28 cellular contexts compared by ENCODE assay signal in the genomic region with DNA sequence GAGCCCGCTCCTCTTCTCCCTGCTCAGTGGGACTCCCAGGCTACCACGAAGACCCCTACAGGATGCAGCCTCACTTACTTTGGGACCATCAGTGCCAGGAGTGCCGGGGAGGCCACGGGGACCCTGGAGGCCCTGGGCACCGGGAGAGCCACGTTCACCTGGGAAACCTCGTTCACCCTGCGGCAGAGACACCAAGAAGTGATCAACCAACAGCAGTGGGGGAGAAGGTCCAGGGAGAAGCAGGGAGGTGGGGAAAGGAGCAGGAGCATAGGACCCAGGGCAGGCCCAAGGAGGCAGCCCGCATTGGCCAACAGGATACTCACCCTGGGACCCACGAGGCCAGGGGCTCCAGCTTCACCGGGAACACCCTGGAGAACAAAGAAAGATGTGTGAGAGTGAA. TPM values are rescaled to one million over a fixed set of nuclear protein-coding genes. Genes with fewer than 3 reads are reported as not detected.
"Had no signal": no experiment of that assay in that cellular context is flagged by ENCODE, and none has a peak within 500 bp of the region (broad histone marks: within the 10 kb centered on the region; RNA-seq: fewer than 3 reads in every experiment).

No MANE protein-coding gene starts in this region.

- H3K36me3 ChIP-seq: left lung, lower lobe of right lung, tibial nerve, uterus had no signal

- H3K4me1 ChIP-seq: left lung, lower lobe of right lung, parathyroid adenoma, tibial nerve, uterus had no signal

- H3K4me3 ChIP-seq: left lung, lower lobe of right lung, tibial nerve, uterus had no signal

- ATAC-seq: left colon; left lung; lower lobe of right lung; naive thymus-derived CD8-positive, alpha-beta T cell; right cardiac atrium; sciatic nerve; stimulated activated memory B cell treated with anti-CD40 and anti-IgM and Interleukin-4, amounts not matched to agents 10 μg/mL and 1 μg/mL and 100 μg/mL, for 72 hours; stimulated activated naive CD8-positive, alpha-beta T cell treated with anti-CD3 and anti-CD28 coated beads, Interleukin-15, amount 100 ng/mL, for 72 hours had no signal

- H3K4me3 Mint-ChIP-seq: naive thymus-derived CD8-positive, alpha-beta T cell; nephron; neural crest cell; stimulated activated memory B cell treated with anti-CD40 and anti-IgM and Interleukin-4, amounts not matched to agents 10 μg/mL and 1 μg/mL and 100 μg/mL, for 72 hours; stimulated activated naive CD8-positive, alpha-beta T cell treated with anti-CD3 and anti-CD28 coated beads, Interleukin-15, amount 100 ng/mL, for 72 hours; type B pancreatic cell had no signal

- H3K27ac Mint-ChIP-seq: nephron; stimulated activated memory B cell treated with anti-CD40 and anti-IgM and Interleukin-4, amounts not matched to agents 10 μg/mL and 1 μg/mL and 100 μg/mL, for 72 hours; type B pancreatic cell had no signal

- H3K9me3 ChIP-seq: left lung, lower lobe of right lung, tibial nerve, uterus had no signal

- H3K27ac ChIP-seq: left lung, lower lobe of right lung, parathyroid adenoma, tibial nerve, uterus had no signal

- H3K9me3 Mint-ChIP-seq: naive thymus-derived CD8-positive, alpha-beta T cell; nephron; neural crest cell; stimulated activated memory B cell treated with anti-CD40 and anti-IgM and Interleukin-4, amounts not matched to agents 10 μg/mL and 1 μg/mL and 100 μg/mL, for 72 hours; stimulated activated naive CD8-positive, alpha-beta T cell treated with anti-CD3 and anti-CD28 coated beads, Interleukin-15, amount 100 ng/mL, for 72 hours; type B pancreatic cell had no signal

- H3K36me3 Mint-ChIP-seq: naive thymus-derived CD8-positive, alpha-beta T cell; stimulated activated memory B cell treated with anti-CD40 and anti-IgM and Interleukin-4, amounts not matched to agents 10 μg/mL and 1 μg/mL and 100 μg/mL, for 72 hours; type B pancreatic cell had no signal

- DNase-seq: hippocampal formation; left colon; left lung; lower lobe of right lung; mammary epithelial cell; mesenchymal stem cell; nucleus accumbens; retina; right cardiac atrium; small intestine; stimulated activated CD4-positive, alpha-beta T cell treated with anti-CD3 and anti-CD28 coated beads, Interleukin-1b, Interleukin-23, amount 100 ng/mL, for 48 hours; stimulated activated CD4-positive, alpha-beta T cell treated with anti-CD3 and anti-CD28 coated beads, Interleukin-2, amount 100 ng/mL, for 48 hours; stimulated activated CD4-positive, alpha-beta T cell treated with anti-CD3 and anti-CD28 coated beads, Interleukin-4, amount 100 ng/mL, for 4 hours; stimulated activated CD8-positive, alpha-beta memory T cell treated with anti-CD3 and anti-CD28 coated beads, Interleukin-4, amount 100 ng/mL, for 48 hours; stimulated activated naive CD4-positive, alpha-beta T cell treated with Interleukin-2 at 50 U/mL for 16 hours; stimulated activated naive CD8-positive, alpha-beta T cell treated with anti-CD3 and anti-CD28 coated beads, Interleukin-15, amount 100 ng/mL, for 72 hours; substantia nigra; uterus had no signal

- H3K9ac ChIP-seq: parathyroid adenoma had no signal

- H3K4me1 Mint-ChIP-seq: stimulated activated naive CD8-positive, alpha-beta T cell treated with anti-CD3 and anti-CD28 coated beads, Interleukin-15, amount 100 ng/mL, for 72 hours had no signal

- H3K27me3 Mint-ChIP-seq: progenitor cell of endocrine pancreas, type B pancreatic cell had no signal

- H3K27me3 ChIP-seq: left lung, tibial nerve, uterus had no signal

RNA-seq across cellular contexts. Expression of a gene that starts 21.5 kb away (rescaled TPM):
- total RNA-seq: lower lobe of right lung, right cardiac atrium, sciatic nerve, tibial nerve, ureter had no signal
